Comparison of ENCODE assay signal across 26 cellular contexts in genomic region chr1:162080472-162081015, GRCh38. TPM values are rescaled to one million over a fixed set of nuclear protein-coding genes. Genes with fewer than 3 reads are reported as not detected.
DNase-seq lines count a peak whose midpoint lies in the region; ATAC-seq, FAIRE-seq and TF ChIP-seq lines count a peak whose summit lies in the region.
"Had no signal": no experiment of that assay in that cellular context is flagged by ENCODE, and none has a peak within 500 bp of the region (broad histone marks: within the 10 kb centered on the region; RNA-seq: fewer than 3 reads in every experiment).

No MANE protein-coding gene starts in this region.

- no peaks in the 10 kb centered on the region for H3K36me3 Mint-ChIP-seq in MCF 10A (ENCODE audit: insufficient read depth, unreplicated experiment)
- H3K36me3 Mint-ChIP-seq: mesothelial cell of epicardium had no signal

- FAIRE-seq in bronchial epithelial cell (lab: Jason Lieb, UNC) = peak; percentile 64
- FAIRE-seq: TTC549 had no signal

- no peak for TF ChIP-seq POLR2A in breast epithelium (IDR thresholded peaks at IDR 0.05)
- TF ChIP-seq POLR2A in gastrocnemius medialis (IDR thresholded peaks at IDR 0.05) = no peak

- H3K4me1 ChIP-seq in breast epithelium = no peaks in the 10 kb centered on the region
- H3K4me1 ChIP-seq in gastrocnemius medialis = no peaks in the 10 kb centered on the region
- H3K4me1 ChIP-seq: thyroid gland, vagina had no signal

- POLR2A ChIA-PET in MCF 10A (lab: Yijun Ruan, JAX) = no interaction called here

- H3K4me3 Mint-ChIP-seq in MCF 10A (ENCODE audit: unreplicated experiment) = no peak overlapping the region
- H3K4me3 Mint-ChIP-seq: activated CD4-positive, alpha-beta memory T cell treated with anti-CD3 and anti-CD28 coated beads for 36 hours; activated T-cell treated with anti-CD3 and anti-CD28 coated beads, Interleukin-2, amount 50 U/mL, for 72 hours; central memory CD8-positive, alpha-beta T cell; mesothelial cell of epicardium; naive B cell; stimulated activated naive CD8-positive, alpha-beta T cell treated with anti-CD3 and anti-CD28 coated beads, Interleukin-15, amount 100 ng/mL, for 72 hours; T-helper 1 cell treated with Interleukin-12 subunit alpha and Interleukin-12 subunit beta and Interleukin-4 antibody, amounts not matched to agents 30 μg/mL and 1 μg/mL, for 36 hours had no signal

- peaks cover 5% of the 10 kb centered on the region for H3K4me1 Mint-ChIP-seq in MCF 10A (ENCODE audit: insufficient read depth, unreplicated experiment)
- H3K4me1 Mint-ChIP-seq: central memory CD8-positive, alpha-beta T cell; mesothelial cell of epicardium; naive B cell; stimulated activated naive CD8-positive, alpha-beta T cell treated with anti-CD3 and anti-CD28 coated beads, Interleukin-15, amount 100 ng/mL, for 72 hours had no signal

- H3K27me3 ChIP-seq in breast epithelium (no peaks in the 10 kb centered on the region), bronchial epithelial cell (ENCODE audit: control insufficient read depth, insufficient read depth, low read length) (no peaks in the 10 kb centered on the region), gastrocnemius medialis (peaks cover 0 to 8% (median 0%) of the 10 kb centered on the region in 3 donors)
- H3K27me3 ChIP-seq: right lobe of liver, thyroid gland, vagina had no signal

- CTCF ChIA-PET in MCF 10A (lab: Yijun Ruan, JAX) = interaction anchor here (1.7 kb wide), 1 partner anchor 24 kb away, joined by 6 read pairs; no protein-coding TSS in a partner anchor

- H3K27ac ChIP-seq in breast epithelium (peak overlapping the region in 1 of 2 donors; percentile 43), gastrocnemius medialis (no peak overlapping the region)
- H3K27ac ChIP-seq: thyroid gland, vagina had no signal

- DNase-seq in MCF 10A (ENCODE audit: unreplicated experiment) = peak; percentile 24
- DNase-seq in breast epithelium (ENCODE audit: low spot score in 2 of 2) = no peak
- peak; percentile 53 for DNase-seq in NCI-H2227 (lab: John Stamatoyannopoulos, UW; ENCODE audit: unreplicated experiment)
- DNase-seq in bronchial epithelial cell (ENCODE audit: low read depth) = no peak
- no peak for DNase-seq in T-helper 1 cell
- no peak for DNase-seq in gastrocnemius medialis
- no peak for DNase-seq in activated CD4-positive, alpha-beta T cell treated with anti-CD3 and anti-CD28 coated beads, Interleukin-2, amount 50 U/mL, for 4 hours
- DNase-seq: activated CD4-positive, alpha-beta memory T cell treated with anti-CD3 and anti-CD28 coated beads for 36 hours; activated T-cell treated with anti-CD3 and anti-CD28 coated beads, Interleukin-2, amount 50 U/mL, for 72 hours; DMS79; GF-D8; Kasumi-1; naive B cell; NCI-H187; NCI-H774; right lobe of liver; stimulated activated CD4-positive, alpha-beta T cell treated with anti-CD3 and anti-CD28 coated beads, Interleukin-12 subunit alpha, Interleukin-12 subunit beta, amount 100 ng/mL, for 4 hours; stimulated activated CD4-positive, alpha-beta T cell treated with anti-CD3 and anti-CD28 coated beads, Interleukin-2, amount 100 ng/mL, for 48 hours; stimulated activated naive CD8-positive, alpha-beta T cell treated with anti-CD3 and anti-CD28 coated beads, Interleukin-15, amount 100 ng/mL, for 72 hours; thyroid gland had no signal

- in situ Hi-C loops in gastrocnemius medialis (cut with MboI; ENCODE audit: low sequenced_read_pairs in 4 of 4) = no loop called here

- H3K9me3 ChIP-seq in breast epithelium = no peaks in the 10 kb centered on the region
- H3K9me3 ChIP-seq in gastrocnemius medialis = no peaks in the 10 kb centered on the region
- H3K9me3 ChIP-seq: right lobe of liver, thyroid gland, vagina had no signal

- peak overlapping the region; percentile 57 for H3K27ac Mint-ChIP-seq in MCF 10A (ENCODE audit: low read depth, unreplicated experiment)
- H3K27ac Mint-ChIP-seq: activated CD4-positive, alpha-beta memory T cell treated with anti-CD3 and anti-CD28 coated beads for 36 hours; activated T-cell treated with anti-CD3 and anti-CD28 coated beads, Interleukin-2, amount 50 U/mL, for 72 hours; mesothelial cell of epicardium; naive B cell; stimulated activated naive CD8-positive, alpha-beta T cell treated with anti-CD3 and anti-CD28 coated beads, Interleukin-15, amount 100 ng/mL, for 72 hours; T-helper 1 cell treated with Interleukin-12 subunit alpha and Interleukin-12 subunit beta and Interleukin-4 antibody, amounts not matched to agents 30 μg/mL and 1 μg/mL, for 36 hours had no signal

- no peaks in the 10 kb centered on the region for H3K36me3 ChIP-seq in breast epithelium
- H3K36me3 ChIP-seq in bronchial epithelial cell (ENCODE audit: control insufficient read depth, insufficient read depth, low read length) = no peaks in the 10 kb centered on the region
- H3K36me3 ChIP-seq in gastrocnemius medialis = no peaks in the 10 kb centered on the region
- H3K36me3 ChIP-seq: right lobe of liver, thyroid gland, vagina had no signal

- no peaks in the 10 kb centered on the region for H3K27me3 Mint-ChIP-seq in MCF 10A (ENCODE audit: insufficient read depth, unreplicated experiment)

- no TSS peak for BruUV-seq in MCF 10A (replicated peaks; lab: Mats Ljungman, UMichigan)

- H3K4me3 ChIP-seq in breast epithelium (no peak overlapping the region), bronchial epithelial cell (ENCODE audit: low read depth, low read length) (no peak overlapping the region), gastrocnemius medialis (no peak overlapping the region)
- H3K4me3 ChIP-seq: right lobe of liver, thyroid gland, vagina had no signal

- ATAC-seq in GM18870 (IDR thresholded peaks at IDR 0.05; ENCODE audit: unreplicated experiment) (no peak), gastrocnemius medialis (no peak)
- ATAC-seq: activated T-cell treated with anti-CD3 and anti-CD28 coated beads, Interleukin-2, amount 50 U/mL, for 72 hours; stimulated activated naive CD8-positive, alpha-beta T cell treated with anti-CD3 and anti-CD28 coated beads, Interleukin-15, amount 100 ng/mL, for 72 hours had no signal

- intact Hi-C loops in MCF 10A (cut with micrococcal nuclease) = no loop called here
- intact Hi-C loops in breast epithelium (cut with DNase I; ENCODE audit: low total_unique reads) = no loop called here
- intact Hi-C loops in gastrocnemius medialis (cut with DNase I; ENCODE audit: low total_unique reads) = no loop called here

- TF ChIP-seq CTCF in MCF 10A (IDR thresholded peaks at IDR 0.05; ENCODE audit: unreplicated experiment) (no peak), breast epithelium (IDR thresholded peaks at IDR 0.05) (no peak), bronchial epithelial cell (IDR thresholded peaks at IDR 0.05; ENCODE audit: insufficient read depth, low read length, severe bottlenecking) (no peak), gastrocnemius medialis (IDR thresholded peaks at IDR 0.05 in 4 of 5, conservative IDR thresholded peaks at IDR 0.05 in 1 of 5) (no peak)

- H3K9me3 Mint-ChIP-seq in MCF 10A (ENCODE audit: unreplicated experiment) = peaks cover 8% of the 10 kb centered on the region
- H3K9me3 Mint-ChIP-seq: activated T-cell treated with anti-CD3 and anti-CD28 coated beads, Interleukin-2, amount 50 U/mL, for 72 hours; central memory CD8-positive, alpha-beta T cell had no signal

RNA-seq across cellular contexts. Expression of gene NOS1AP, which starts 11.1 kb away (rescaled TPM):
- total RNA-seq in MCF 10A (2022) (1.1 and 2.4 TPM in 2 replicates), breast epithelium (10 to 100 TPM in 2 of 3 donors, 1 to 10 TPM in 1; 2.2 to 17.6 (median 11.8) TPM), bronchial epithelial cell (0.26 and 1.3 TPM in 2 replicates), gastrocnemius medialis (under 1 TPM; 0.20 to 0.40 (median 0.25) TPM)

RNA-seq across cellular contexts. Expression of gene OLFML2B, which starts 56.9 kb away (rescaled TPM):
- total RNA-seq in MCF 10A (2022) (not detected in 2 replicates), breast epithelium (1 to 10 TPM; 5.2 to 9.6 (median 7.3) TPM), bronchial epithelial cell (not detected in 2 replicates), gastrocnemius medialis (1 to 10 TPM in 3 of 4 donors, under 1 TPM in 1; 0.68 to 6.6 (median 2.7) TPM)
- total RNA-seq: activated CD4-positive, alpha-beta memory T cell treated with anti-CD3 and anti-CD28 coated beads for 36 hours; activated T-cell treated with anti-CD3 and anti-CD28 coated beads, Interleukin-2, amount 50 U/mL, for 72 hours had no signal

Comparison
In these comparisons a context has a peak if more than half of its experiments do, and no peak if none do; other contexts are left out.
1. DNase-seq: peak in MCF 10A (single experiment) and NCI-H2227 (single experiment); none in breast epithelium (0 of 2), bronchial epithelial cell (single experiment), T-helper 1 cell (0 of 5), gastrocnemius medialis (0 of 2) and activated CD4-positive, alpha-beta T cell treated with anti-CD3 and anti-CD28 coated beads, Interleukin-2, amount 50 U/mL, for 4 hours (0 of 2).